In the genomic region with DNA sequence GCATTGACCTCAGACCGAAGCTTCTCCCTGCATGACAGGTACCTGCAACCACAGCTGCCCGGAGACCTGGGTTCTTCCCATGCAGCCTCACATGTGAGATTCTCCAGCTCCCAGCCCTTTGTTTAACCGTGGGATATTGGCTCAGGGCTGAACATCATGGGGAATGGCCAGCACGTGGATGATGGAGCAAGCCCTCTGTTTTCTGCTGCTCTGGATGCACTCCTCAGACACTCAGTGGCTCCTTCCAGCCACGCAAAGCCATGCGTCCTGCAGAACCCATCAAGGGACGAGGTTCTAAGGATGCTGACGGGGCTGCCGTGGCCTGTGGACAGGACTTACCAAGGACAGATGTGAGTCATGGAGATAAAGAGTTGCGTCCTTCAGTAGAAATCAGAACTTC, we compare ENCODE assay signal across 22 cellular contexts.
"Had no signal": no experiment of that assay in that cellular context is flagged by ENCODE, and none has a peak within 500 bp of the region (broad histone marks: within the 10 kb centered on the region; RNA-seq: fewer than 3 reads in every experiment).

No MANE protein-coding gene starts in this region.

- FAIRE-seq: HTR-8/SVneo, K562 had no signal

- H3K36me3 ChIP-seq: SJCRH30 had no signal

- H3K4me3 ChIP-seq: K562, SJCRH30 had no signal

- H3K36me3 Mint-ChIP-seq: IgD-negative memory B cell had no signal

- H3K27ac ChIP-seq: HL-60, RWPE1, SJCRH30 had no signal

- H3K4me3 Mint-ChIP-seq: IgD-negative memory B cell had no signal

- ATAC-seq: K562, Panc1, PC-3, SK-N-SH treated with all-trans-retinoic acid at 6 μM for 48 hours had no signal

- H3K27me3 Mint-ChIP-seq: IgD-negative memory B cell had no signal

- DNase-seq: MV-4-11, NCI-H1048, NCI-H1105, NCI-H1417, NCI-H1436 treated with DMSO at 0.1 percent for 48 hours, NCI-H1694, NCI-H187 treated with DMSO at 0.1 percent for 48 hours, NCI-H2029 treated with DMSO at 0.1 percent for 48 hours, NCI-H2171 treated with DMSO at 0.1 percent for 48 hours, NCI-H524 treated with DMSO at 0.1 percent for 48 hours, NCI-H69, NCI-H774, PC-3, SHP77 treated with DMSO at 0.1 percent for 48 hours, SJCRH30 had no signal

- H3K9me3 ChIP-seq: SJCRH30 had no signal

- H3K4me1 ChIP-seq: SJCRH30 had no signal
